ENCODE assay signal across 8 cellular contexts in genomic region chr7:105652359-105652993, GRCh38.
DNase-seq lines count a peak whose midpoint lies in the region; ATAC-seq and TF ChIP-seq lines count a peak whose summit lies in the region.

No MANE protein-coding gene starts in this region.

- no peaks in the 10 kb centered on the region for H3K27me3 ChIP-seq in mesenchymal stem cell (ENCODE audit: control insufficient read depth in 1 of 2, insufficient read depth in 1 of 2, low read length in 2 of 2)

- H2BK12ac ChIP-seq in mesenchymal stem cell (ENCODE audit: low read length in 2 of 2) = peak overlapping the region in 1 of 2 experiments; percentile 3

- H4K8ac ChIP-seq in mesenchymal stem cell (ENCODE audit: low read length) = no peak overlapping the region

- H4K91ac ChIP-seq in mesenchymal stem cell (ENCODE audit: low read length) = no peak overlapping the region

- H3K4me3 ChIP-seq in AG10803 (ENCODE audit: low read length) = no peak overlapping the region
- H3K4me3 ChIP-seq in mesenchymal stem cell (ENCODE audit: insufficient read depth in 1 of 2, low read depth in 1 of 2, low read length in 2 of 2) = no peak overlapping the region

- H2BK15ac ChIP-seq in mesenchymal stem cell (ENCODE audit: low read depth, poor library complexity, severe bottlenecking) = no peak overlapping the region

- no peak overlapping the region for H2AFZ ChIP-seq in mesenchymal stem cell (ENCODE audit: low read depth, low read length)

- H3K18ac ChIP-seq in mesenchymal stem cell (ENCODE audit: low read depth in 1 of 2, low read length in 2 of 2) = peak overlapping the region in 1 of 2 experiments; percentile 26

- H3K4ac ChIP-seq in mesenchymal stem cell (ENCODE audit: low read depth in 1 of 2, low read length in 2 of 2) = no peak overlapping the region

- H2BK120ac ChIP-seq in mesenchymal stem cell (ENCODE audit: low read depth, low read length) = no peak overlapping the region

- H3K4me2 ChIP-seq in mesenchymal stem cell (ENCODE audit: low read length, poor library complexity, severe bottlenecking) = no peak overlapping the region

- no peak overlapping the region for H3K9ac ChIP-seq in mesenchymal stem cell (ENCODE audit: low read length)

- TF ChIP-seq CTCF in AG10803 (conservative IDR thresholded peaks at IDR 0.05; ENCODE audit: low read length) = peak; percentile 97

- peak; percentile 75 for DNase-seq in AG10803 (ENCODE audit: low read depth)
- DNase-seq in NCI-H526 treated with DMSO at 0.1 percent for 48 hours (lab: John Stamatoyannopoulos, UW) = peak; percentile 63
- peak; percentile 60 to 66 for DNase-seq in activated CD4-positive, alpha-beta T cell treated with anti-CD3 and anti-CD28 coated beads, Interleukin-2, amount 50 U/mL, for 4 hours
- peak; percentile 86 for DNase-seq in ecto neural progenitor cell (ENCODE audit: low spot score)
- DNase-seq in mesenchymal stem cell = peak; percentile 76
- DNase-seq in stimulated activated CD8-positive, alpha-beta memory T cell treated with anti-CD3 and anti-CD28 coated beads, Interleukin-2, amount 100 ng/mL, for 1 hour (ENCODE audit: low read depth in 2 of 2) = peak; percentile 15 to 33

- H2BK5ac ChIP-seq in mesenchymal stem cell (ENCODE audit: low read depth, low read length, poor library complexity, severe bottlenecking) = no peak overlapping the region

- peaks cover 8 to 16% of the 10 kb centered on the region in 2 experiments for H3K36me3 ChIP-seq in mesenchymal stem cell (ENCODE audit: control insufficient read depth in 1 of 2, insufficient read depth in 2 of 2, low read depth in 1 of 2, low read length in 2 of 2)

- no peak overlapping the region for H2AK5ac ChIP-seq in mesenchymal stem cell (ENCODE audit: low read length, severe bottlenecking)

- no peak overlapping the region for H3K14ac ChIP-seq in mesenchymal stem cell (ENCODE audit: low read length in 2 of 2)

- ATAC-seq in GM18873 (IDR thresholded peaks at IDR 0.05; ENCODE audit: low FRiP score, unreplicated experiment) (peak; percentile 67), HG03432 (IDR thresholded peaks at IDR 0.05; ENCODE audit: unreplicated experiment) (peak; percentile 95)

- H3K9me3 ChIP-seq in mesenchymal stem cell (ENCODE audit: control insufficient read depth, low read length) = no peaks in the 10 kb centered on the region

- 35% methylated on average over 8 of the region's 8 CpGs for WGBS in mesenchymal stem cell

- H3K27ac ChIP-seq in mesenchymal stem cell (ENCODE audit: low read length, poor library complexity, severe bottlenecking) = no peak overlapping the region

- H3K79me1 ChIP-seq in mesenchymal stem cell (replicated peaks; ENCODE audit: low read length, poor library complexity, severe bottlenecking) = peaks cover 3% of the 10 kb centered on the region

- peaks cover 21% of the 10 kb centered on the region for H3K4me1 ChIP-seq in mesenchymal stem cell (ENCODE audit: control insufficient read depth, insufficient read depth, low read depth, low read length)

- H3K23ac ChIP-seq in mesenchymal stem cell (ENCODE audit: low read length in 2 of 2) = peak overlapping the region in 1 of 2 experiments; percentile 31

Comparison
In these comparisons a context has a peak if more than half of its experiments do, and no peak if none do; other contexts are left out.
1. DNase-seq: peak in every context shown above with its lines; median percentile 86 in ecto neural progenitor cell; 76 in mesenchymal stem cell; 75 in AG10803; 63 in NCI-H526 treated with DMSO at 0.1 percent for 48 hours; 63 in activated CD4-positive, alpha-beta T cell treated with anti-CD3 and anti-CD28 coated beads, Interleukin-2, amount 50 U/mL, for 4 hours; 24 in stimulated activated CD8-positive, alpha-beta memory T cell treated with anti-CD3 and anti-CD28 coated beads, Interleukin-2, amount 100 ng/mL, for 1 hour.